Comparison of ENCODE assay signal across 9 cellular contexts in genomic region chr9:100222674-100223073, GRCh38.
DNase-seq lines count a peak whose midpoint lies in the region; ATAC-seq, FAIRE-seq and TF ChIP-seq lines count a peak whose summit lies in the region.
"Had no signal": no experiment of that assay in that cellular context is flagged by ENCODE, and none has a peak within 500 bp of the region (broad histone marks: within the 10 kb centered on the region; RNA-seq: fewer than 3 reads in every experiment).

No MANE protein-coding gene starts in this region.

- H3K27me3 ChIP-seq in bronchial epithelial cell (ENCODE audit: control insufficient read depth, insufficient read depth, low read length) (no peaks in the 10 kb centered on the region), neural cell (ENCODE audit: insufficient read depth, low read depth, low read length) (no peaks in the 10 kb centered on the region)

- H3K4me2 ChIP-seq in neural cell (ENCODE audit: low read length) = no peak overlapping the region

- H3K4me1 Mint-ChIP-seq in T-helper 17 cell = no peaks in the 10 kb centered on the region

- H3K36me3 ChIP-seq in bronchial epithelial cell (ENCODE audit: control insufficient read depth, insufficient read depth, low read length) (no peaks in the 10 kb centered on the region), neural cell (ENCODE audit: insufficient read depth, low read length) (no peaks in the 10 kb centered on the region)

- H3K4me3 ChIP-seq in LNCaP clone FGC (ENCODE audit: low read depth, low read length) (no peak overlapping the region), bronchial epithelial cell (ENCODE audit: low read depth, low read length) (no peak overlapping the region), neural cell (ENCODE audit: low read length) (no peak overlapping the region)
- H3K4me3 ChIP-seq: skin epidermis had no signal

- no peak overlapping the region for H3K9ac ChIP-seq in neural cell (ENCODE audit: low read length)

- no peak for TF ChIP-seq EP300 in neural cell (conservative IDR thresholded peaks at IDR 0.05; ENCODE audit: poor library complexity, severe bottlenecking)

- ATAC-seq in T-helper 17 cell = no peak
- ATAC-seq in GM19452 (IDR thresholded peaks at IDR 0.05; ENCODE audit: unreplicated experiment) = no peak

- peak; percentile 62 for DNase-seq in EH (ENCODE audit: low read depth)
- peak; percentile 31 for DNase-seq in LNCaP clone FGC (ENCODE audit: low read depth)
- peak; percentile 51 for DNase-seq in bronchial epithelial cell (ENCODE audit: low read depth)
- no peak for DNase-seq in stimulated activated CD4-positive, alpha-beta T cell treated with anti-CD3 and anti-CD28 coated beads, Interleukin-2, amount 100 ng/mL, for 48 hours
- no peak for DNase-seq in activated CD4-positive, CD25-positive, alpha-beta regulatory T cell (lab: John Stamatoyannopoulos, UW)
- DNase-seq in T-helper 17 cell = no peak

- peak; percentile 71 for TF ChIP-seq RAD21 in neural cell (conservative IDR thresholded peaks at IDR 0.05)

- H3K27me3 Mint-ChIP-seq in T-helper 17 cell = no peaks in the 10 kb centered on the region

- H3K9me2 ChIP-seq in neural cell (ENCODE audit: insufficient read depth, low read length) = no peaks in the 10 kb centered on the region

- no peaks in the 10 kb centered on the region for H3K9me3 ChIP-seq in neural cell (ENCODE audit: low read length)
- no peaks in the 10 kb centered on the region for H3K9me3 ChIP-seq in T-helper 17 cell (ENCODE audit: control insufficient read depth, low read length, poor library complexity, severe bottlenecking)

- no peaks in the 10 kb centered on the region for H4K20me1 ChIP-seq in neural cell (ENCODE audit: insufficient read depth)

- no peak overlapping the region for H3K27ac ChIP-seq in neural cell (ENCODE audit: low read length)
- H3K27ac ChIP-seq: skin epidermis had no signal

- TF ChIP-seq CTCF in LNCaP clone FGC (IDR thresholded peaks at IDR 0.05; ENCODE audit: control insufficient read depth, extremely low read depth, insufficient read depth) (peak; percentile 44), bronchial epithelial cell (IDR thresholded peaks at IDR 0.05; ENCODE audit: insufficient read depth, low read length, severe bottlenecking) (peak; percentile 21), neural cell (IDR thresholded peaks at IDR 0.05; ENCODE audit: poor library complexity, severe bottlenecking) (peak; percentile 69)

- H2AFZ ChIP-seq in neural cell (ENCODE audit: low read depth, low read length) = no peak overlapping the region

- H3K4me3 Mint-ChIP-seq in T-helper 17 cell = no peak overlapping the region

- no peaks in the 10 kb centered on the region for H3K79me2 ChIP-seq in neural cell (replicated peaks; ENCODE audit: insufficient read depth, low read length)

- H3F3A ChIP-seq in neural cell (ENCODE audit: insufficient read depth, low read length, poor library complexity, severe bottlenecking) = no peaks in the 10 kb centered on the region

- FAIRE-seq in bronchial epithelial cell (lab: Jason Lieb, UNC) = no peak

- H3K36me3 Mint-ChIP-seq in T-helper 17 cell (ENCODE audit: low read depth) = no peaks in the 10 kb centered on the region

- no peak overlapping the region for H3K27ac Mint-ChIP-seq in T-helper 17 cell

TF ChIP-seq in neural cell, 6 proteins besides CTCF, POLR2A, EP300 and RAD21:
- TF ChIP-seq SMC3 (conservative IDR thresholded peaks at IDR 0.05; ENCODE audit: poor library complexity) (peak; percentile 75), POLR2AphosphoS5 (IDR thresholded peaks at IDR 0.05) (no peak)

Comparison
In these comparisons a context has a peak if more than half of its experiments do, and no peak if none do; other contexts are left out.
1. DNase-seq: peak in EH (single experiment), LNCaP clone FGC (single experiment) and bronchial epithelial cell (single experiment); none in stimulated activated CD4-positive, alpha-beta T cell treated with anti-CD3 and anti-CD28 coated beads, Interleukin-2, amount 100 ng/mL, for 48 hours (0 of 2), activated CD4-positive, CD25-positive, alpha-beta regulatory T cell (0 of 4) and T-helper 17 cell (0 of 3).
2. Peak in every context shown above with its lines, with median percentiles within 50 percentile points of each other: CTCF ChIP-seq.